ENCODE assay signal across 24 cellular contexts in the genomic region with DNA sequence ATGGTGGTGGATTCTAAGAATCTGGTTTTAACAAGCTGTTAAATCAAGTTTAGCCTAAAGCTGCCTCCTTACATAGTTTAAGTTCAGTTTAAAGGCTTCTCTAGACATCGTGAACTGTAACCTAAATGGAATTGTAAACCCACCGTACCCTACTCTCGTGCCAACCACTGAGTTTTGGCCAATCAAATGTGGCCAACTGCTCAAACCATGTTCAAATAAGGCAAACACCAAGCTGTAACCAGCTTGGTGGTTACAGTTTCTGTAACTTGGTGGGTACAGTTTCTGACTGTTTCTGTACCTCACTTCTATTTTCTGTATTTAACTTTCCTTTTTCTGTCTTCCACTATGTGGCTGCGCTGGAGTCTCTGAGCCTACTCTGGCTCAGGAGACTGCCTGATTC.
DNase-seq lines count a peak whose midpoint lies in the region; ATAC-seq, FAIRE-seq and TF ChIP-seq lines count a peak whose summit lies in the region.
"Had no signal": no experiment of that assay in that cellular context is flagged by ENCODE, and none has a peak within 500 bp of the region (broad histone marks: within the 10 kb centered on the region; RNA-seq: fewer than 3 reads in every experiment).

No MANE protein-coding gene starts in this region.

- peak; percentile 45 for ATAC-seq in GM12878

- H3K4me3 ChIP-seq in GM12878 (no peak overlapping the region), tibial artery (no peak overlapping the region)
- H3K4me3 ChIP-seq: BLaER1 had no signal

- BruUV-seq in GM12878 (replicated peaks; lab: Mats Ljungman, UMichigan) = no TSS peak

- H3K27me3 ChIP-seq in GM12878 (replicated peaks in 1 of 2; ENCODE audit: control insufficient read depth in 2 of 2, insufficient read depth in 2 of 2, low read length in 1 of 2) (no peaks in the 10 kb centered on the region), tibial artery (no peaks in the 10 kb centered on the region)
- H3K27me3 ChIP-seq: BE2C, BLaER1 had no signal

- H3K9me3 ChIP-seq in GM12878 (replicated peaks; ENCODE audit: control insufficient read depth, insufficient read depth, low read length) (peaks cover 2% of the 10 kb centered on the region; the same call in 2 of the 3 replicates), tibial artery (peaks cover 0 to 21% (median 0%) of the 10 kb centered on the region in 3 donors)

- TF ChIP-seq POLR2A in GM12878 (IDR thresholded peaks at IDR 0.05; ENCODE audit: low read depth, low read length) = no peak

- SMC1A ChIA-PET in GM12878 (lab: Charles Lee; ENCODE audit: uncharacterized antibody, unreplicated experiment) = interaction anchor here (0.7 to 1.2 kb wide), 3 partner anchors 11 to 258 kb away, joined by 3 read pairs; no protein-coding TSS in a partner anchor

- CTCF ChIA-PET in GM12878 (lab: Yijun Ruan, JAX) = interaction anchor here (0.7 to 2.8 kb wide), 3 partner anchors 9 to 224 kb away, joined by 3 to 10 read pairs (median 3); no protein-coding TSS in a partner anchor

- TF ChIP-seq RAD21 in GM12878 (IDR thresholded peaks at IDR 0.05; ENCODE audit: insufficient read depth, low read depth, low read length) = no peak

- peak; percentile 69 for FAIRE-seq in HTR-8/SVneo (lab: Jason Lieb, UNC)
- FAIRE-seq in GM12878 (lab: Jason Lieb, UNC) = no peak
- FAIRE-seq in urothelium cell line (lab: Jason Lieb, UNC) = peak; percentile 40
- FAIRE-seq: A204.1, G401.6, GM12891, GM19239 had no signal

- POLR2A ChIA-PET in GM12878 (lab: Charles Lee) = no interaction called here

- H4K20me1 ChIP-seq in GM12878 (ENCODE audit: control insufficient read depth, insufficient read depth) = no peaks in the 10 kb centered on the region
- H4K20me1 ChIP-seq: BLaER1 had no signal

- no peak overlapping the region for H3K9ac ChIP-seq in GM12878 (ENCODE audit: control insufficient read depth, insufficient read depth, low read length)
- H3K9ac ChIP-seq: BLaER1 had no signal

- H3K4me1 ChIP-seq in GM12878 (ENCODE audit: control insufficient read depth, insufficient read depth, low read length) = no peaks in the 10 kb centered on the region
- H3K4me1 ChIP-seq in tibial artery = no peaks in the 10 kb centered on the region
- H3K4me1 ChIP-seq: BE2C, BLaER1 had no signal

- no peak for TF ChIP-seq EP300 in GM12878 (IDR thresholded peaks at IDR 0.05; ENCODE audit: borderline replicate concordance in 1 of 2, control insufficient read depth in 1 of 2, low read depth in 2 of 2, low read length in 2 of 2)

- H3K27ac ChIP-seq in GM12878 (ENCODE audit: control insufficient read depth, insufficient read depth) (no peak overlapping the region), tibial artery (no peak overlapping the region)
- H3K27ac ChIP-seq: BLaER1 had no signal

- DNase-seq in HTR-8/SVneo (ENCODE audit: insufficient read length, low spot score) (no peak), GM12878 (ENCODE audit: low read depth, low spot score) (no peak), urothelium cell line (ENCODE audit: low spot score) (no peak), NOMO-1 treated with dmso at 0.1 percent for 144 hours (lab: John Stamatoyannopoulos, UW; ENCODE audit: unreplicated experiment) (no peak), tibial artery (no peak)
- DNase-seq in stimulated activated CD4-positive, alpha-beta T cell treated with anti-CD3 and anti-CD28 coated beads, Interleukin-2, amount 100 ng/mL, for 24 hours = no peak
- DNase-seq: 8988T; ACHN; BE2C; C1 segment of cervical spinal cord; CD4-positive, alpha-beta memory T cell; CD4-positive, CD25-positive, alpha-beta regulatory T cell; CD8-positive, alpha-beta memory T cell; COR-L47; DMS 273 treated with DMSO at 0.1 percent for 48 hours; DMS153; DMS79; DND-41; GF-D8 had no signal

- 41% methylated on average over 4 of the region's 4 CpGs for WGBS in GM12878 (ENCODE audit: insufficient coverage, insufficient replicate concordance, low lambda C conversion rate, missing lambda C conversion rate)

- no peaks in the 10 kb centered on the region for H3K36me3 ChIP-seq in GM12878 (ENCODE audit: control insufficient read depth in 2 of 2, insufficient read depth in 2 of 2, low read length in 1 of 2)
- no peaks in the 10 kb centered on the region for H3K36me3 ChIP-seq in tibial artery
- H3K36me3 ChIP-seq: BE2C, BLaER1 had no signal

- in situ Hi-C loops in GM12878 (cut with MboI) = no loop called here

- RAD21 ChIA-PET in GM12878 (lab: Charles Lee; ENCODE audit: unreplicated experiment) = interaction anchor here (0.6 to 0.9 kb wide), 3 partner anchors 21 to 820 kb away, joined by 3 to 4 read pairs (median 3); no protein-coding TSS in a partner anchor

- TF ChIP-seq CTCF in GM12878 (IDR thresholded peaks at IDR 0.05 in 2 of 3, conservative IDR thresholded peaks at IDR 0.05 in 1 of 3; ENCODE audit: control insufficient read depth in 2 of 3, extremely low read depth in 1 of 3, insufficient read depth in 1 of 3, low read depth in 3 of 3, low read length in 3 of 3) = no peak
- no peak for TF ChIP-seq CTCF in tibial artery (IDR thresholded peaks at IDR 0.05)

- H3K4me2 ChIP-seq in GM12878 (ENCODE audit: control insufficient read depth, insufficient read depth) = no peak overlapping the region
- H3K4me2 ChIP-seq: BLaER1 had no signal

- intact Hi-C loops in GM12878 (cut with micrococcal nuclease; ENCODE audit: unreplicated experiment) (no loop called here), tibial artery (cut with DNase I; ENCODE audit: low total_unique reads) (no loop called here)

- H3K79me2 ChIP-seq in GM12878 (ENCODE audit: control insufficient read depth, insufficient read depth, low read length) = no peaks in the 10 kb centered on the region

- no peak overlapping the region for H2AFZ ChIP-seq in GM12878 (ENCODE audit: control insufficient read depth, low read depth, low read length)

TF ChIP-seq in GM12878, 131 proteins besides CTCF, POLR2A, EP300 and RAD21:
- TF ChIP-seq BMI1 (IDR thresholded peaks at IDR 0.05; ENCODE audit: borderline replicate concordance) (no peak), SRF (IDR thresholded peaks at IDR 0.05; ENCODE audit: low read depth in 2 of 2, low read length in 2 of 2) (no peak), HDAC2 (IDR thresholded peaks at IDR 0.05) (no peak), NKRF (conservative IDR thresholded peaks at IDR 0.05) (no peak), ZZZ3 (IDR thresholded peaks at IDR 0.05; ENCODE audit: control insufficient read depth, insufficient read length, low read depth) (no peak), MYB (IDR thresholded peaks at IDR 0.05; ENCODE audit: borderline replicate concordance, low read depth, low read length) (no peak)
TF ChIP-seq in GM12878: peak in this region for 0.
